10 cellular contexts compared by ENCODE assay signal in the genomic region with DNA sequence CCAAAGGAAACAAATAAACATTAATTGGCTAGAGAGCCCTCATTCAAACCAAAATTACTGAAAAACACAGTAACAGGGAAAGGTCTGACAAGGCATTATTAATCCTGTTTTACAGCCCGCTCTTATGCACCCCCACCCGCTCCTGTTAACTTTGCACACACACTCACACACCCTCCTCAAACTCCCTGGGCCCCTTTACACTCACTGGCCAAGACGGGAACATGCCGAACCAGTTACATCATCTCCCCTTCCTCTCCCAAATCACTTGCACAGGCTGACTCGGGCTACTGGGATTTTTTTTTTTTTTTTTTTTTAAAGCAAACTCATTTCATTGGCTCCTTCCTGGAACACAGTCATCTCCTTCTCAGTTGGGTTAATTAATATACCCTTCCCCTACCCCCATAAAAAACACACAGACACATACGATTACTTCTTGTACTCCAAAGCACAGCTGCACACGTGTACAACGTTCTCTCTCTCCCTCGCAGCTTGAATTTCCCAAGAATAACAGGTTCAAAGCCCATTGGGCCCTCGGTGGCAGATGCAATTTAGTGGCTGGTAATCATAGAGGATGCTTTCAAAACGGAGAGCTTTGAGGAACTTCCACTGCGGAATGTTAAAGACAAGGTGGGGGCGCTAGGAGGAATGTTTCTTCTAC. TPM values are rescaled to one million over a fixed set of nuclear protein-coding genes. Genes with fewer than 3 reads are reported as not detected.
A peak's percentile ranks its signal among the peaks of the same experiment; 100 is the strongest.
DNase-seq lines count a peak whose midpoint lies in the region; ATAC-seq, FAIRE-seq and TF ChIP-seq lines count a peak whose summit lies in the region.
"Had no signal": no experiment of that assay in that cellular context is flagged by ENCODE, and none has a peak within 500 bp of the region (broad histone marks: within the 10 kb centered on the region; RNA-seq: fewer than 3 reads in every experiment).

No MANE protein-coding gene starts in this region.

- H3K79me2 ChIP-seq in HepG2 (ENCODE audit: insufficient read depth, low read length), result no peaks in the 10 kb centered on the region

- no peak for DNase-seq in HepG2 (ENCODE audit: low spot score)
- DNase-seq in astrocyte of the cerebellum (ENCODE audit: low read depth), result peak; percentile 60
- DNase-seq in kidney glomerular epithelial cell (lab: John Stamatoyannopoulos, UW), result peak; percentile 88
- DNase-seq in testis, result peak; percentile 76
- no peak for DNase-seq in activated CD8-positive, alpha-beta memory T cell treated with anti-CD3 and anti-CD28 coated beads, Interleukin-2, amount 50 U/mL, for 4 hours
- DNase-seq in SK-N-DZ (ENCODE audit: low spot score), result no peak
- DNase-seq in activated CD8-positive, alpha-beta memory T cell treated with anti-CD3 and anti-CD28 coated beads for 24 hours, result no peak
- DNase-seq: activated B cell treated with CpG ODN at 0.5 μM for 24 hours had no signal

- H2AFZ ChIP-seq in HepG2 (ENCODE audit: low read length), result no peak overlapping the region

- H3K4me3 ChIP-seq in liver (ENCODE audit: low read depth in 1 of 3, low read length in 3 of 3), result no peak overlapping the region
- no peak overlapping the region for H3K4me3 ChIP-seq in HepG2 (replicated peaks in 1 of 3; ENCODE audit: insufficient read depth in 1 of 3, low read depth in 2 of 3, low read length in 3 of 3)
- H3K4me3 ChIP-seq in astrocyte of the cerebellum (ENCODE audit: low read depth, low read length), result no peak overlapping the region
- no peak overlapping the region for H3K4me3 ChIP-seq in testis

- BruUV-seq in HepG2 (replicated peaks; lab: Mats Ljungman, UMichigan), result no TSS peak

- WGBS in liver, result 77% methylated on average over 13 of the region's 13 CpGs
- WGBS in HepG2 (ENCODE audit: low lambda C conversion rate), result 85% methylated on average over 13 of the region's 13 CpGs
- WGBS in testis, 2 donors, result 46 to 52% methylated on average over 13 of the region's 13 CpGs

- no peak for FAIRE-seq in HepG2 (lab: Jason Lieb, UNC)

- ATAC-seq in HepG2, result no peak

- TF ChIP-seq POLR2A in HepG2 (IDR thresholded peaks at IDR 0.05; ENCODE audit: insufficient read depth in 1 of 2, low read depth in 2 of 2, low read length in 2 of 2) (no peak), testis (IDR thresholded peaks at IDR 0.05) (no peak)

- H3K9me3 ChIP-seq in liver (ENCODE audit: control insufficient read depth in 4 of 4, low read length in 3 of 4), result no peaks in the 10 kb centered on the region
- no peaks in the 10 kb centered on the region for H3K9me3 ChIP-seq in HepG2 (ENCODE audit: low read length)
- no peaks in the 10 kb centered on the region for H3K9me3 ChIP-seq in testis

- POLR2A ChIA-PET in HepG2 (lab: Yijun Ruan, JAX), result interaction anchor here (1.1 kb wide), 1 partner anchor 32 kb away, joined by 3 read pairs; a partner anchor contains a TSS

- peak in 1 of 2 donors; percentile 33 for TF ChIP-seq RAD21 in liver (IDR thresholded peaks at IDR 0.05)
- TF ChIP-seq RAD21 in HepG2 (CRISPR knock-in tag; IDR thresholded peaks at IDR 0.05), result no peak

- H3K27me3 ChIP-seq in liver (ENCODE audit: control insufficient read depth in 4 of 4, insufficient read depth in 4 of 4, low read length in 3 of 4) (no peaks in the 10 kb centered on the region), HepG2 (ENCODE audit: control insufficient read depth in 1 of 2, insufficient read depth in 2 of 2, low read length in 2 of 2) (no peaks in the 10 kb centered on the region), testis (no peaks in the 10 kb centered on the region)

- H3K4me2 ChIP-seq in HepG2 (ENCODE audit: low read depth, low read length), result no peak overlapping the region

- H3K4me1 ChIP-seq in liver (ENCODE audit: control insufficient read depth in 4 of 4, insufficient read depth in 4 of 4, low read length in 3 of 4), result peaks cover 0 to 12% (median 1%) of the 10 kb centered on the region in 4 donors
- H3K4me1 ChIP-seq in HepG2 (ENCODE audit: insufficient read depth, low read length), result peaks cover 21% of the 10 kb centered on the region
- H3K4me1 ChIP-seq in testis, result peaks cover 15% of the 10 kb centered on the region

- intact Hi-C loops in HepG2 (cut with micrococcal nuclease; ENCODE audit: unreplicated experiment) (no loop called here), testis (cut with DNase I; ENCODE audit: low total_unique reads) (no loop called here)

- no peaks in the 10 kb centered on the region for H3K36me3 ChIP-seq in liver (ENCODE audit: control insufficient read depth in 4 of 4, insufficient read depth in 3 of 4, low read depth in 1 of 4, low read length in 3 of 4)
- H3K36me3 ChIP-seq in HepG2 (replicated peaks in 1 of 2; ENCODE audit: control insufficient read depth in 1 of 2, insufficient read depth in 2 of 2, low read length in 2 of 2), result no peaks in the 10 kb centered on the region
- H3K36me3 ChIP-seq in testis (ENCODE audit: low read depth, missing control alignments), result no peaks in the 10 kb centered on the region

- TF ChIP-seq CTCF in liver (IDR thresholded peaks at IDR 0.05; ENCODE audit: low read depth, low read length, missing input control) (no peak), HepG2 (CRISPR knock-in tag; IDR thresholded peaks at IDR 0.05) (no peak), astrocyte of the cerebellum (IDR thresholded peaks at IDR 0.05; ENCODE audit: low read depth, low read length, missing control alignments) (no peak), testis (IDR thresholded peaks at IDR 0.05) (no peak)

- H3K9ac ChIP-seq in liver (ENCODE audit: low read depth in 1 of 2, low read length in 2 of 2) (no peak overlapping the region), HepG2 (ENCODE audit: insufficient read depth, low read depth, low read length) (no peak overlapping the region)

- TF ChIP-seq EP300 in HepG2 (IDR thresholded peaks at IDR 0.05; ENCODE audit: low read depth in 2 of 2, low read length in 2 of 2) (no peak), HepG2 (CRISPR knock-in tag; IDR thresholded peaks at IDR 0.05; ENCODE audit: borderline replicate concordance) (no peak)

- CTCF ChIA-PET in HepG2 (lab: Yijun Ruan, JAX; ENCODE audit: low intra/inter-chr PET ratio, low total read pairs), result no interaction called here

- H3K27ac ChIP-seq in liver (ENCODE audit: low read depth in 1 of 2, low read length in 2 of 2) (peak overlapping the region; percentile 0 to 5), HepG2 (ENCODE audit: extremely low read length, insufficient read depth, low read length) (no peak overlapping the region), testis (peak overlapping the region in 1 of 2 donors; percentile 46)
- H3K27ac ChIP-seq: C4-2B had no signal

- no peaks in the 10 kb centered on the region for H4K20me1 ChIP-seq in HepG2 (ENCODE audit: insufficient read depth, low read length)

- in situ Hi-C loops in HepG2 (cut with HindIII; ENCODE audit: extremely low pct_ligation_motif_present, low pct_unique_long_range_greater_than_20kb), result no loop called here
- in situ Hi-C loops in astrocyte of the cerebellum (cut with HindIII; ENCODE audit: low sequenced_read_pairs), result no loop called here

TF ChIP-seq in liver, 16 proteins besides CTCF, POLR2A, EP300 and RAD21:
- TF ChIP-seq, protein P1, sequence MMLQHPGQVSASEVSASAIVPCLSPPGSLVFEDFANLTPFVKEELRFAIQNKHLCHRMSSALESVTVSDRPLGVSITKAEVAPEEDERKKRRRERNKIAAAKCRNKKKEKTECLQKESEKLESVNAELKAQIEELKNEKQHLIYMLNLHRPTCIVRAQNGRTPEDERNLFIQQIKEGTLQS (IDR thresholded peaks at IDR 0.05), result no peak
- peak in 1 of 2 donors; percentile 44 for TF ChIP-seq JUND (IDR thresholded peaks at IDR 0.05)

TF ChIP-seq in HepG2, 621 proteins besides CTCF, POLR2A, EP300 and RAD21 (continues in another document):
- TF ChIP-seq HIVEP1 (CRISPR knock-in tag; IDR thresholded peaks at IDR 0.05) (no peak), ATF7 (IDR thresholded peaks at IDR 0.05) (no peak), ATF7 (CRISPR knock-in tag; IDR thresholded peaks at IDR 0.05) (no peak), KDM5B (CRISPR knock-in tag; IDR thresholded peaks at IDR 0.05; ENCODE audit: borderline replicate concordance) (no peak)

RNA-seq across cellular contexts. Expression of a gene that starts 31.8 kb away (rescaled TPM):
- total RNA-seq in liver (10 to 100 TPM in 1 of 2 donors, 1 to 10 TPM in 1; 5.1 to 11.5 TPM), HepG2 (2016; rRNA removed; fragmentation: Illumina TruSeq; extraction: Trizol) (1.9 and 2.6 TPM in 2 replicates), testis (10 to 100 TPM; 21.1 to 23.2 TPM)
- polyA plus RNA-seq in liver (1 to 10 TPM; 1.9 to 3.8 TPM), HepG2 (2011; rRNA removed) (5.4 and 6.3 TPM in 2 replicates), testis (ENCODE audit: insufficient read depth, low read depth, low replicate concordance) (15.1 TPM)
- 1.4 and 2.0 TPM in 2 replicates for total RNA-seq in HepG2 (2016; cell fraction: cytosol; rRNA removed; fragmentation: Illumina TruSeq; extraction: Trizol; ENCODE audit: low read depth)
- total RNA-seq in HepG2 (2016; cell fraction: insoluble cytoplasmic fraction; rRNA removed; fragmentation: Illumina TruSeq; extraction: Trizol), result 2.4 and 3.0 TPM in 2 replicates
- total RNA-seq in HepG2 (2016; cell fraction: membrane; rRNA removed; fragmentation: Illumina TruSeq; extraction: Trizol), result 0.93 and 1.1 TPM in 2 replicates
- total RNA-seq in HepG2 (2016; cell fraction: nucleus; rRNA removed; fragmentation: Illumina TruSeq; extraction: Trizol), result 2.5 and 4.1 TPM in 2 replicates
- 4.0 and 4.2 TPM in 2 replicates for polyA plus RNA-seq in HepG2 (2011; cell fraction: cytosol; rRNA removed)
- 21.1 and 21.4 TPM in 2 replicates for polyA plus RNA-seq in HepG2 (2011; cell fraction: nucleus; rRNA removed)
- polyA plus RNA-seq in HepG2 (2012), result 6.5 and 7.0 TPM in 2 replicates
- 0.11 and 0.31 TPM in 2 replicates for polyA plus RNA-seq in HepG2 (2016; cell fraction: cytosol; fragmentation: Illumina TruSeq; extraction: Trizol; ENCODE audit: low read depth)
- 1.3 and 1.4 TPM in 2 replicates for polyA plus RNA-seq in HepG2 (2016; cell fraction: insoluble cytoplasmic fraction; fragmentation: Illumina TruSeq; extraction: Trizol; ENCODE audit: low read depth)
- 0.61 and 1.3 TPM in 2 replicates for polyA plus RNA-seq in HepG2 (2016; cell fraction: membrane; fragmentation: Illumina TruSeq; extraction: Trizol; ENCODE audit: low read depth)
- 3.3 TPM in 2 replicates for polyA plus RNA-seq in HepG2 (2016; cell fraction: nucleus; fragmentation: Illumina TruSeq; extraction: Trizol; ENCODE audit: insufficient read depth, low read depth)
- polyA minus RNA-seq in HepG2 (2011; rRNA and poly(A)+ RNA removed; ENCODE audit: low replicate concordance), result 7.1 and 25.2 TPM in 2 replicates
- polyA minus RNA-seq in HepG2 (2011; cell fraction: cytosol; rRNA and poly(A)+ RNA removed), result 2.5 and 3.4 TPM in 2 replicates
- 18.7 and 20.8 TPM in 2 replicates for polyA minus RNA-seq in HepG2 (2011; cell fraction: nucleus; rRNA and poly(A)+ RNA removed)
- 18.2 and 23.0 TPM in 2 replicates for polyA plus RNA-seq in SK-N-DZ (2014; cell fraction: cytosol; rRNA removed)
- polyA plus RNA-seq in SK-N-DZ (2014; cell fraction: nucleus; rRNA removed), result 9.6 and 24.4 TPM in 2 replicates

Comparison
In these comparisons a context has a peak if more than half of its experiments do, and no peak if none do; other contexts are left out.
1. DNase-seq: peak in astrocyte of the cerebellum (single experiment), kidney glomerular epithelial cell (single experiment) and testis (single experiment); none in HepG2 (single experiment), activated CD8-positive, alpha-beta memory T cell treated with anti-CD3 and anti-CD28 coated beads, Interleukin-2, amount 50 U/mL, for 4 hours (single experiment), SK-N-DZ (single experiment) and activated CD8-positive, alpha-beta memory T cell treated with anti-CD3 and anti-CD28 coated beads for 24 hours (single experiment).